ENCODE assay signal across 1 cellular context in genomic region chr4:145345401-145345800, GRCh38.
TF ChIP-seq lines count a peak whose summit lies in the region.

No MANE protein-coding gene starts in this region.

TF ChIP-seq in GM23338, 12 proteins besides CTCF, POLR2A, EP300 and RAD21 (continued from another document):
- TF ChIP-seq ZNF462 (CRISPR knock-in tag; IDR thresholded peaks at IDR 0.05), result no peak
- TF ChIP-seq CREB1 (CRISPR knock-in tag; IDR thresholded peaks at IDR 0.05; ENCODE audit: low read depth), result no peak
- no peak for TF ChIP-seq NANOG (IDR thresholded peaks at IDR 0.05; ENCODE audit: borderline replicate concordance)
- TF ChIP-seq ETS1 (IDR thresholded peaks at IDR 0.05), result no peak
- TF ChIP-seq STAT1 (IDR thresholded peaks at IDR 0.05; ENCODE audit: unreplicated experiment), result no peak
- no peak for TF ChIP-seq ZNF114 (CRISPR knock-in tag; IDR thresholded peaks at IDR 0.05)
- no peak for TF ChIP-seq POLR2AphosphoS5 (IDR thresholded peaks at IDR 0.05; ENCODE audit: low read depth)
- TF ChIP-seq EZH2phosphoT487 (IDR thresholded peaks at IDR 0.05; ENCODE audit: unreplicated experiment), result no peak
- TF ChIP-seq REST (IDR thresholded peaks at IDR 0.05; ENCODE audit: unreplicated experiment), result no peak
- no peak for TF ChIP-seq EZH2 (IDR thresholded peaks at IDR 0.05; ENCODE audit: low read depth, unreplicated experiment)
